16 cellular contexts compared by ENCODE assay signal in genomic region chr11:77287136-77287535, GRCh38. TPM values are rescaled to one million over a fixed set of nuclear protein-coding genes. Genes with fewer than 3 reads are reported as not detected.
"Had no signal": no experiment of that assay in that cellular context is flagged by ENCODE, and none has a peak within 500 bp of the region (broad histone marks: within the 10 kb centered on the region; RNA-seq: fewer than 3 reads in every experiment).

No MANE protein-coding gene starts in this region.

- H3K9me3 ChIP-seq: mucosa of descending colon, psoas muscle had no signal

- H3K4me1 ChIP-seq: psoas muscle had no signal

- H3K27ac ChIP-seq: psoas muscle had no signal

- H3K4me3 ChIP-seq: mucosa of descending colon, psoas muscle had no signal

- H3K36me3 Mint-ChIP-seq: natural killer cell treated with Interleukin-12 subunit alpha and Interleukin-12 subunit beta and Interleukin-15 and Interleukin-18, amount 100 ng/mL, for 72 hours; type B pancreatic cell had no signal

- H3K4me1 Mint-ChIP-seq: central memory CD8-positive, alpha-beta T cell had no signal

- H3K9me3 Mint-ChIP-seq: central memory CD8-positive, alpha-beta T cell; natural killer cell treated with Interleukin-12 subunit alpha and Interleukin-12 subunit beta and Interleukin-15 and Interleukin-18, amount 100 ng/mL, for 72 hours; type B pancreatic cell had no signal

- H3K27ac Mint-ChIP-seq: natural killer cell treated with Interleukin-12 subunit alpha and Interleukin-12 subunit beta and Interleukin-15 and Interleukin-18, amount 100 ng/mL, for 72 hours; type B pancreatic cell had no signal

- H3K4me3 Mint-ChIP-seq: central memory CD8-positive, alpha-beta T cell; natural killer cell treated with Interleukin-12 subunit alpha and Interleukin-12 subunit beta and Interleukin-15 and Interleukin-18, amount 100 ng/mL, for 72 hours; type B pancreatic cell had no signal

- DNase-seq: activated gamma-delta T cell treated with Interleukin-2 at 50 U/mL for 16 hours; activated T-cell treated with anti-CD3 and anti-CD28 coated beads, Interleukin-2, amount 50 U/mL, for 48 hours; cortex of kidney; effector CD8-positive, alpha-beta T cell; hypothalamus; mucosa of descending colon; occipital lobe; psoas muscle; stimulated activated CD4-positive, alpha-beta T cell treated with anti-CD3 and anti-CD28 coated beads, Interleukin-12 subunit alpha, Interleukin-12 subunit beta, amount 100 ng/mL, for 4 hours; stimulated activated naive CD4-positive, alpha-beta T cell treated with Interleukin-2 at 50 U/mL for 16 hours had no signal

RNA-seq across cellular contexts. Expression of gene GDPD4, which starts 14.3 kb away (rescaled TPM):
- total RNA-seq: glomerular endothelial cell; lung microvascular endothelial cell; natural killer cell treated with Interleukin-12 subunit alpha and Interleukin-12 subunit beta and Interleukin-15 and Interleukin-18, amount 100 ng/mL, for 72 hours; occipital lobe; psoas muscle; sciatic nerve had no signal
- polyA plus RNA-seq: psoas muscle had no signal
